In genomic region chr2:65554765-65555561, GRCh38 we compare ENCODE assay signal across 9 cellular contexts.
DNase-seq lines count a peak whose midpoint lies in the region; ATAC-seq, FAIRE-seq and TF ChIP-seq lines count a peak whose summit lies in the region.
"Had no signal": no experiment of that assay in that cellular context is flagged by ENCODE, and none has a peak within 500 bp of the region (broad histone marks: within the 10 kb centered on the region; RNA-seq: fewer than 3 reads in every experiment).

No MANE protein-coding gene starts in this region.

- no peak overlapping the region for H3K27ac Mint-ChIP-seq in stimulated activated effector memory CD8-positive, alpha-beta T cell treated with anti-CD3 and anti-CD28 coated beads, Interleukin-12 subunit alpha, Interleukin-12 subunit beta, amount 100 ng/mL, for 72 hours
- H3K27ac Mint-ChIP-seq: CD8-positive, alpha-beta memory T cell had no signal

- H3K4me1 ChIP-seq in adrenal gland (replicated peaks in 1 of 2) (no peaks in the 10 kb centered on the region), SJCRH30 (no peaks in the 10 kb centered on the region; the same call in 1 of the 2 replicates)

- H3K27ac ChIP-seq in adrenal gland, result no peak overlapping the region
- H3K27ac ChIP-seq in SJCRH30, result no peak overlapping the region

- peak overlapping the region; percentile 11 for H3K4me3 Mint-ChIP-seq in stimulated activated effector memory CD8-positive, alpha-beta T cell treated with anti-CD3 and anti-CD28 coated beads, Interleukin-12 subunit alpha, Interleukin-12 subunit beta, amount 100 ng/mL, for 72 hours
- H3K4me3 Mint-ChIP-seq: CD8-positive, alpha-beta memory T cell had no signal

- H3K9me3 ChIP-seq in adrenal gland (replicated peaks in 1 of 3), result no peaks in the 10 kb centered on the region
- no peaks in the 10 kb centered on the region for H3K9me3 ChIP-seq in SJCRH30 (replicated peaks)

- peak; percentile 97 for FAIRE-seq in RCC 7860 (lab: Jason Lieb, UNC)

- 67 to 71% (median 68%) methylated on average over 8 of the region's 8 CpGs for WGBS in adrenal gland, 4 donors

- no peak for TF ChIP-seq CTCF in adrenal gland (IDR thresholded peaks at IDR 0.05)

- H3K4me1 Mint-ChIP-seq in stimulated activated effector memory CD8-positive, alpha-beta T cell treated with anti-CD3 and anti-CD28 coated beads, Interleukin-12 subunit alpha, Interleukin-12 subunit beta, amount 100 ng/mL, for 72 hours, result peaks cover 19% of the 10 kb centered on the region

- peak; percentile 70 for ATAC-seq in HG02798 (IDR thresholded peaks at IDR 0.05; ENCODE audit: poor library complexity, unreplicated experiment)
- ATAC-seq in stimulated activated effector memory CD8-positive, alpha-beta T cell treated with anti-CD3 and anti-CD28 coated beads, Interleukin-12 subunit alpha, Interleukin-12 subunit beta, amount 100 ng/mL, for 72 hours, result peak; percentile 83

- no peaks in the 10 kb centered on the region for H3K27me3 ChIP-seq in adrenal gland
- no peaks in the 10 kb centered on the region for H3K27me3 ChIP-seq in SJCRH30

- no peak overlapping the region for H3K4me3 ChIP-seq in adrenal gland
- H3K4me3 ChIP-seq in SJCRH30, result no peak overlapping the region

- no peaks in the 10 kb centered on the region for H3K9me3 Mint-ChIP-seq in stimulated activated effector memory CD8-positive, alpha-beta T cell treated with anti-CD3 and anti-CD28 coated beads, Interleukin-12 subunit alpha, Interleukin-12 subunit beta, amount 100 ng/mL, for 72 hours
- H3K9me3 Mint-ChIP-seq: CD8-positive, alpha-beta memory T cell had no signal

- intact Hi-C loops in adrenal gland (cut with DNase I), result loop anchor here (5.0 to 10.0 kb wide), 3 partner anchors 100 to 288 kb away; no protein-coding TSS in a partner anchor

- H3K36me3 Mint-ChIP-seq in stimulated activated effector memory CD8-positive, alpha-beta T cell treated with anti-CD3 and anti-CD28 coated beads, Interleukin-12 subunit alpha, Interleukin-12 subunit beta, amount 100 ng/mL, for 72 hours, result no peaks in the 10 kb centered on the region
- H3K36me3 Mint-ChIP-seq: CD8-positive, alpha-beta memory T cell had no signal

- peak; percentile 60 for DNase-seq in activated CD8-positive, alpha-beta memory T cell treated with anti-CD3 and anti-CD28 coated beads, Interleukin-2, amount 50 U/mL, for 48 hours
- DNase-seq in activated CD8-positive, alpha-beta memory T cell treated with anti-CD3 and anti-CD28 coated beads, Interleukin-2, amount 50 U/mL, for 4 hours, result no peak
- peak; percentile 96 for DNase-seq in RCC 7860 (ENCODE audit: low spot score)
- peak; percentile 5 to 62 for DNase-seq in stimulated activated effector memory CD8-positive, alpha-beta T cell treated with anti-CD3 and anti-CD28 coated beads, Interleukin-12 subunit alpha, Interleukin-12 subunit beta, amount 100 ng/mL, for 72 hours (ENCODE audit: low spot score in 2 of 2)
- no peak for DNase-seq in DMS 273 treated with DMSO at 0.1 percent for 48 hours (lab: John Stamatoyannopoulos, UW)
- no peak for DNase-seq in adrenal gland
- no peak for DNase-seq in SJCRH30
- DNase-seq: CD8-positive, alpha-beta memory T cell had no signal

- TF ChIP-seq POLR2A in adrenal gland (IDR thresholded peaks at IDR 0.05), result no peak

- no peaks in the 10 kb centered on the region for H3K36me3 ChIP-seq in adrenal gland (replicated peaks in 1 of 2)
- H3K36me3 ChIP-seq in SJCRH30, result no peaks in the 10 kb centered on the region

Comparison
In these comparisons a context has a peak if more than half of its experiments do, and no peak if none do; other contexts are left out.
1. DNase-seq: peak in activated CD8-positive, alpha-beta memory T cell treated with anti-CD3 and anti-CD28 coated beads, Interleukin-2, amount 50 U/mL, for 48 hours (single experiment), RCC 7860 (single experiment) and stimulated activated effector memory CD8-positive, alpha-beta T cell treated with anti-CD3 and anti-CD28 coated beads, Interleukin-12 subunit alpha, Interleukin-12 subunit beta, amount 100 ng/mL, for 72 hours (2 of 2); none in activated CD8-positive, alpha-beta memory T cell treated with anti-CD3 and anti-CD28 coated beads, Interleukin-2, amount 50 U/mL, for 4 hours (single experiment), DMS 273 treated with DMSO at 0.1 percent for 48 hours (single experiment), adrenal gland (0 of 7) and SJCRH30 (0 of 2).